Comparison of ENCODE assay signal across 7 cellular contexts in the genomic region with DNA sequence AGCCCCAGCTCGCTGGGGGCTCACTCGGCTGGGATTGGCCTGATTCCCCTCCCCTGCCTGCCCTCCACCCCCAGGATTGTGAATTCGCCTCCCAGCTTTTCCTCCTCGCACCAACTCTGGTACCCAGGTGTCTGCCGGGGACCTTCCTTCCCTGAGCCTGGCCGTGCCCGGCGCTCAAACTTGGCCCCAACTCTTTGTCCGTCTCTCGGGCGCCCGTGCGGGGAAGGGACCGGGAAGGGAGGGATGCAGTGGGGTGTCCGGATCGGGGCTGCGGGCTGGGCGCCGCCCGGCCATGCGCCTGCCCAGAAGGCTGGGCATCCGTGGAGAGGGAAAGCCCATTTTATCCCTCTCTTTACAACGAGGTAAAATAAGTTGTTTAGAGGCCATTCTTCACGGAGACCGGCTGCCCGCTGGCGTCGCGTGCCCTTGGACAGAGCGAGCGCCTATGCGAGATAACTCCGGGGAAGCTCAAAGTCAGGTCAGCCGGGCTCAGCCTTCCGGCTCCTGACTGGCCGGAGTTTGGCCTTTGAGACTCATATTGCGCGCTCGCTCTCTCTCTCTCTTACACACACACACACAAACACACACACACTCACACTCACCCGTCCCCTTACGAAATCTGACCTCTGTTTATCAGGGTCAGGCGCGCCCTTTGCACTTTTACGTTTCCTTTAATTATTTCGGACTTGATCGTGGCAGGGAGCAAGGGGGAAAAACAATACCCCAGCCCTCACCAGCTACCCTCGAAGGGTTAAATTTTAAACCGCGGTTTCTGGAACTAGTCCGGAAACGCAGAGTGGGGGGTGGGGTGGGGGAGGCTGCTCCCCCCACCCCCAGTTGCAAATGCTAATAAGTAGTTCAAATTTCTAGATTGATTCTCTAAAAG. TPM values are rescaled to one million over a fixed set of nuclear protein-coding genes. Genes with fewer than 3 reads are reported as not detected.
DNase-seq lines count a peak whose midpoint lies in the region; ATAC-seq and TF ChIP-seq lines count a peak whose summit lies in the region.

No MANE protein-coding gene starts in this region.

- peak; percentile 66 for ATAC-seq in left lobe of liver
- ATAC-seq in GM21423 (IDR thresholded peaks at IDR 0.05; ENCODE audit: unreplicated experiment): no peak

- H3K9me3 ChIP-seq in HEK293 (ENCODE audit: control insufficient read depth, insufficient read depth, low read depth, low read length) (no peaks in the 10 kb centered on the region), SK-N-MC (ENCODE audit: low read depth, low read length) (no peaks in the 10 kb centered on the region), BE2C (no peaks in the 10 kb centered on the region)

- H3K36me3 ChIP-seq in HEK293 (ENCODE audit: control insufficient read depth in 2 of 2, insufficient read depth in 1 of 2, low read length in 2 of 2) (no peaks in the 10 kb centered on the region), SK-N-MC (ENCODE audit: insufficient read depth, low read length) (no peaks in the 10 kb centered on the region), BE2C (no peaks in the 10 kb centered on the region)

- TF ChIP-seq CTCF in HEK293 (tag by site-specific recombination; IDR thresholded peaks at IDR 0.05) (no peak), choroid plexus epithelial cell (conservative IDR thresholded peaks at IDR 0.05; ENCODE audit: low read depth, low read length) (no peak), BE2C (IDR thresholded peaks at IDR 0.05; ENCODE audit: low read depth, low read length) (no peak)

- H3K27ac ChIP-seq in HEK293 (ENCODE audit: extremely low read depth, low read depth, low read length): peak overlapping the region; percentile 98
- no peak overlapping the region for H3K27ac ChIP-seq in SK-N-MC

- peak overlapping the region; percentile 61 for H3K4me3 ChIP-seq in HEK293 (ENCODE audit: low read depth, low read length)
- H3K4me3 ChIP-seq in SK-N-MC: peak overlapping the region; percentile 76
- peak overlapping the region; percentile 68 for H3K4me3 ChIP-seq in choroid plexus epithelial cell (ENCODE audit: low read depth, low read length)
- no peak overlapping the region for H3K4me3 ChIP-seq in BE2C (ENCODE audit: low read depth, low read length)

- CTCF ChIA-PET in HEK293 (lab: Yijun Ruan, JAX): interaction anchor here (0.7 to 1.2 kb wide), 14 partner anchors 9 to 1947 kb away, joined by 3 to 7 read pairs (median 4); no protein-coding TSS in a partner anchor

- H3K4me1 ChIP-seq in HEK293 (ENCODE audit: control insufficient read depth, insufficient read depth, low read length) (peaks cover 14% of the 10 kb centered on the region), BE2C (no peaks in the 10 kb centered on the region)

- DNase-seq in SK-N-MC (ENCODE audit: low read depth, low spot score) (no peak), choroid plexus epithelial cell (ENCODE audit: low read depth) (peak; percentile 29), left lobe of liver (ENCODE audit: low spot score) (peak; percentile 91), BE2C (no peak)
- peak; percentile 47 for DNase-seq in stimulated activated CD8-positive, alpha-beta memory T cell treated with anti-CD3 and anti-CD28 coated beads, Interleukin-4, amount 100 ng/mL, for 48 hours

- POLR2A ChIA-PET in HEK293 (lab: Yijun Ruan, JAX): interaction anchor here (0.6 to 1.0 kb wide), 4 partner anchors 51 to 1477 kb away, joined by 3 to 6 read pairs (median 3); no protein-coding TSS in a partner anchor

- H3K9ac ChIP-seq in SK-N-MC (ENCODE audit: insufficient read length): no peak overlapping the region

- H3K27me3 ChIP-seq in BE2C: peaks cover 25% of the 10 kb centered on the region

TF ChIP-seq in HEK293, 187 proteins besides CTCF, POLR2A, EP300 and RAD21 (continues in another document):
- TF ChIP-seq ZNF211 (tag by site-specific recombination; IDR thresholded peaks at IDR 0.05; ENCODE audit: low read depth) (no peak), ZBTB1 (tag by site-specific recombination; IDR thresholded peaks at IDR 0.05) (no peak), WT1 (tag by site-specific recombination; IDR thresholded peaks at IDR 0.05) (0 out of 2 replicates have a peak, but pooled peaks have one; percentile 2), ZNF366 (tag by site-specific recombination; conservative IDR thresholded peaks at IDR 0.05) (no peak; the same call in 1 of the 2 replicates), ZNF549 (tag by site-specific recombination; IDR thresholded peaks at IDR 0.05) (no peak), ZNF501 (tag by site-specific recombination; IDR thresholded peaks at IDR 0.05) (no peak), ZNF354C (tag by site-specific recombination; IDR thresholded peaks at IDR 0.05; ENCODE audit: borderline replicate concordance, low read depth) (no peak), ZNF621 (tag by site-specific recombination; IDR thresholded peaks at IDR 0.05) (no peak), ZNF214 (tag by site-specific recombination; IDR thresholded peaks at IDR 0.05; ENCODE audit: borderline replicate concordance) (no peak), ZNF777 (tag by site-specific recombination; IDR thresholded peaks at IDR 0.05; ENCODE audit: borderline replicate concordance) (no peak), ZNF23 (tag by site-specific recombination; IDR thresholded peaks at IDR 0.05; ENCODE audit: borderline replicate concordance) (no peak), ZNF350 (tag by site-specific recombination; IDR thresholded peaks at IDR 0.05) (no peak)
- TF ChIP-seq, protein P1, sequence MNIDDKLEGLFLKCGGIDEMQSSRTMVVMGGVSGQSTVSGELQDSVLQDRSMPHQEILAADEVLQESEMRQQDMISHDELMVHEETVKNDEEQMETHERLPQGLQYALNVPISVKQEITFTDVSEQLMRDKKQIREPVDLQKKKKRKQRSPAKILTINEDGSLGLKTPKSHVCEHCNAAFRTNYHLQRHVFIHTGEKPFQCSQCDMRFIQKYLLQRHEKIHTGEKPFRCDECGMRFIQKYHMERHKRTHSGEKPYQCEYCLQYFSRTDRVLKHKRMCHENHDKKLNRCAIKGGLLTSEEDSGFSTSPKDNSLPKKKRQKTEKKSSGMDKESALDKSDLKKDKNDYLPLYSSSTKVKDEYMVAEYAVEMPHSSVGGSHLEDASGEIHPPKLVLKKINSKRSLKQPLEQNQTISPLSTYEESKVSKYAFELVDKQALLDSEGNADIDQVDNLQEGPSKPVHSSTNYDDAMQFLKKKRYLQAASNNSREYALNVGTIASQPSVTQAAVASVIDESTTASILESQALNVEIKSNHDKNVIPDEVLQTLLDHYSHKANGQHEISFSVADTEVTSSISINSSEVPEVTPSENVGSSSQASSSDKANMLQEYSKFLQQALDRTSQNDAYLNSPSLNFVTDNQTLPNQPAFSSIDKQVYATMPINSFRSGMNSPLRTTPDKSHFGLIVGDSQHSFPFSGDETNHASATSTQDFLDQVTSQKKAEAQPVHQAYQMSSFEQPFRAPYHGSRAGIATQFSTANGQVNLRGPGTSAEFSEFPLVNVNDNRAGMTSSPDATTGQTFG (tag by site-specific recombination; IDR thresholded peaks at IDR 0.05; ENCODE audit: borderline replicate concordance): no peak
- TF ChIP-seq, protein P2, sequence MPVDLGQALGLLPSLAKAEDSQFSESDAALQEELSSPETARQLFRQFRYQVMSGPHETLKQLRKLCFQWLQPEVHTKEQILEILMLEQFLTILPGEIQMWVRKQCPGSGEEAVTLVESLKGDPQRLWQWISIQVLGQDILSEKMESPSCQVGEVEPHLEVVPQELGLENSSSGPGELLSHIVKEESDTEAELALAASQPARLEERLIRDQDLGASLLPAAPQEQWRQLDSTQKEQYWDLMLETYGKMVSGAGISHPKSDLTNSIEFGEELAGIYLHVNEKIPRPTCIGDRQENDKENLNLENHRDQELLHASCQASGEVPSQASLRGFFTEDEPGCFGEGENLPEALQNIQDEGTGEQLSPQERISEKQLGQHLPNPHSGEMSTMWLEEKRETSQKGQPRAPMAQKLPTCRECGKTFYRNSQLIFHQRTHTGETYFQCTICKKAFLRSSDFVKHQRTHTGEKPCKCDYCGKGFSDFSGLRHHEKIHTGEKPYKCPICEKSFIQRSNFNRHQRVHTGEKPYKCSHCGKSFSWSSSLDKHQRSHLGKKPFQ (tag by site-specific recombination; IDR thresholded peaks at IDR 0.05): no peak
- TF ChIP-seq, protein P3, sequence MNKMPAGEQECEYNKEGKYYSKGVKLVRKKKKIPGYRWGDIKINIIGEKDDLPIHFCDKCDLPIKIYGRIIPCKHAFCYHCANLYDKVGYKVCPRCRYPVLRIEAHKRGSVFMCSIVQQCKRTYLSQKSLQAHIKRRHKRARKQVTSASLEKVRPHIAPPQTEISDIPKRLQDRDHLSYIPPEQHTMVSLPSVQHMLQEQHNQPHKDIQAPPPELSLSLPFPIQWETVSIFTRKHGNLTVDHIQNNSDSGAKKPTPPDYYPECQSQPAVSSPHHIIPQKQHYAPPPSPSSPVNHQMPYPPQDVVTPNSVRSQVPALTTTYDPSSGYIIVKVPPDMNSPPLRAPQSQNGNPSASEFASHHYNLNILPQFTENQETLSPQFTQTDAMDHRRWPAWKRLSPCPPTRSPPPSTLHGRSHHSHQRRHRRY (tag by site-specific recombination; IDR thresholded peaks at IDR 0.05): no peak
- TF ChIP-seq, protein P4, sequence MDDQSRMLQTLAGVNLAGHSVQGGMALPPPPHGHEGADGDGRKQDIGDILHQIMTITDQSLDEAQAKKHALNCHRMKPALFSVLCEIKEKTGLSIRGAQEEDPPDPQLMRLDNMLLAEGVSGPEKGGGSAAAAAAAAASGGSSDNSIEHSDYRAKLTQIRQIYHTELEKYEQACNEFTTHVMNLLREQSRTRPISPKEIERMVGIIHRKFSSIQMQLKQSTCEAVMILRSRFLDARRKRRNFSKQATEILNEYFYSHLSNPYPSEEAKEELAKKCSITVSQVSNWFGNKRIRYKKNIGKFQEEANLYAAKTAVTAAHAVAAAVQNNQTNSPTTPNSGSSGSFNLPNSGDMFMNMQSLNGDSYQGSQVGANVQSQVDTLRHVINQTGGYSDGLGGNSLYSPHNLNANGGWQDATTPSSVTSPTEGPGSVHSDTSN (CRISPR knock-in tag; IDR thresholded peaks at IDR 0.05): no peak
- TF ChIP-seq, protein P5, sequence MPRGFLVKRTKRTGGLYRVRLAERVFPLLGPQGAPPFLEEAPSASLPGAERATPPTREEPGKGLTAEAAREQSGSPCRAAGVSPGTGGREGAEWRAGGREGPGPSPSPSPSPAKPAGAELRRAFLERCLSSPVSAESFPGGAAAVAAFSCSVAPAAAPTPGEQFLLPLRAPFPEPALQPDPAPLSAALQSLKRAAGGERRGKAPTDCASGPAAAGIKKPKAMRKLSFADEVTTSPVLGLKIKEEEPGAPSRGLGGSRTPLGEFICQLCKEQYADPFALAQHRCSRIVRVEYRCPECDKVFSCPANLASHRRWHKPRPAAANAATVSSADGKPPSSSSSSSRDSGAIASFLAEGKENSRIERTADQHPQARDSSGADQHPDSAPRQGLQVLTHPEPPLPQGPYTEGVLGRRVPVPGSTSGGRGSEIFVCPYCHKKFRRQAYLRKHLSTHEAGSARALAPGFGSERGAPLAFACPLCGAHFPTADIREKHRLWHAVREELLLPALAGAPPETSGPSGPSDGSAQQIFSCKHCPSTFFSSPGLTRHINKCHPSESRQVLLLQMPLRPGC (tag by site-specific recombination; IDR thresholded peaks at IDR 0.05): 0 out of 2 replicates have a peak, but pooled peaks have one; percentile 13

RNA-seq across cellular contexts. Expression of a gene that starts 0.8 kb away (rescaled TPM):
- 44.0 TPM for total RNA-seq in left lobe of liver
- polyA plus RNA-seq in BE2C (2012; ENCODE audit: insufficient read depth, insufficient read length, low read depth): not detected

Comparison
In these comparisons a context has a peak if more than half of its experiments do, and no peak if none do; other contexts are left out.
1. DNase-seq: peak in choroid plexus epithelial cell (single experiment), left lobe of liver (single experiment) and stimulated activated CD8-positive, alpha-beta memory T cell treated with anti-CD3 and anti-CD28 coated beads, Interleukin-4, amount 100 ng/mL, for 48 hours (single experiment); none in SK-N-MC (single experiment) and BE2C (single experiment).